In the genomic region with DNA sequence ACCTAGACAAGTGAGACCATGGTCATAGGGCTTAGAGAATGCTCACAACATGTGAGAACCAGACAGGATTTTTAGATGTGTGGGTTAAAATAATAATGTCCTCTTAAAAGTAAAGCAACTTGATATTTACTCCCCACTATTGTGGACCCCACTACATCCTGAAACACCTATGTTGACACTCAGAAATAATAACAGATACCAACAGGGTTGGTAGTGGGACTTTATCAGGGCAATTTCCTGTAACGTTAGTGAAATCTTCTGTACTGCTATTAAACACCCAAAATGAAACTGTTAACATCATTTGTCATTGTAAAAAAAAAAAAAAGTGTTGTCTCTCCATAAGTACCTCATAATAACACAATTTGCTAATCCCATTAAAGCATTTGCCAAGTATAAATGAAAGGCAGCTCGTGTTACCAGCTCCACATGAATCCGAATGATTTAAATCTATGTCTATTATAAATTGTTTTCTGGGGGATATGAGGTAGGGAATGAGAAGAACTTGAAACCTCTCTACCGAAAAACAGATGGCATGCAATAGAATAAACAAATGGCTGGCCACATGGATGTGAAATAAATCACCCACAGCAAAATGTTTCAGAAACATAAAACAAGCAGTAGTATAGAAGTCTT, we compare ENCODE assay signal across 1 cellular context.
TF ChIP-seq lines count a peak whose summit lies in the region.

No MANE protein-coding gene starts in this region.

TF ChIP-seq in HEK293, 187 proteins besides CTCF, POLR2A, EP300 and RAD21 (continued from another document and continues in another):
- TF ChIP-seq, protein P1, sequence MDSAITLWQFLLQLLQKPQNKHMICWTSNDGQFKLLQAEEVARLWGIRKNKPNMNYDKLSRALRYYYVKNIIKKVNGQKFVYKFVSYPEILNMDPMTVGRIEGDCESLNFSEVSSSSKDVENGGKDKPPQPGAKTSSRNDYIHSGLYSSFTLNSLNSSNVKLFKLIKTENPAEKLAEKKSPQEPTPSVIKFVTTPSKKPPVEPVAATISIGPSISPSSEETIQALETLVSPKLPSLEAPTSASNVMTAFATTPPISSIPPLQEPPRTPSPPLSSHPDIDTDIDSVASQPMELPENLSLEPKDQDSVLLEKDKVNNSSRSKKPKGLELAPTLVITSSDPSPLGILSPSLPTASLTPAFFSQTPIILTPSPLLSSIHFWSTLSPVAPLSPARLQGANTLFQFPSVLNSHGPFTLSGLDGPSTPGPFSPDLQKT (IDR thresholded peaks at IDR 0.05; ENCODE audit: borderline replicate concordance, low read depth, low read length) = no peak
- TF ChIP-seq, protein P2, sequence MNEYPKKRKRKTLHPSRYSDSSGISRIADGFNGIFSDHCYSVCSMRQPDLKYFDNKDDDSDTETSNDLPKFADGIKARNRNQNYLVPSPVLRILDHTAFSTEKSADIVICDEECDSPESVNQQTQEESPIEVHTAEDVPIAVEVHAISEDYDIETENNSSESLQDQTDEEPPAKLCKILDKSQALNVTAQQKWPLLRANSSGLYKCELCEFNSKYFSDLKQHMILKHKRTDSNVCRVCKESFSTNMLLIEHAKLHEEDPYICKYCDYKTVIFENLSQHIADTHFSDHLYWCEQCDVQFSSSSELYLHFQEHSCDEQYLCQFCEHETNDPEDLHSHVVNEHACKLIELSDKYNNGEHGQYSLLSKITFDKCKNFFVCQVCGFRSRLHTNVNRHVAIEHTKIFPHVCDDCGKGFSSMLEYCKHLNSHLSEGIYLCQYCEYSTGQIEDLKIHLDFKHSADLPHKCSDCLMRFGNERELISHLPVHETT (tag by site-specific recombination; IDR thresholded peaks at IDR 0.05) = 0 out of 2 replicates have a peak, but pooled peaks have one; percentile 50
- TF ChIP-seq, protein P3, sequence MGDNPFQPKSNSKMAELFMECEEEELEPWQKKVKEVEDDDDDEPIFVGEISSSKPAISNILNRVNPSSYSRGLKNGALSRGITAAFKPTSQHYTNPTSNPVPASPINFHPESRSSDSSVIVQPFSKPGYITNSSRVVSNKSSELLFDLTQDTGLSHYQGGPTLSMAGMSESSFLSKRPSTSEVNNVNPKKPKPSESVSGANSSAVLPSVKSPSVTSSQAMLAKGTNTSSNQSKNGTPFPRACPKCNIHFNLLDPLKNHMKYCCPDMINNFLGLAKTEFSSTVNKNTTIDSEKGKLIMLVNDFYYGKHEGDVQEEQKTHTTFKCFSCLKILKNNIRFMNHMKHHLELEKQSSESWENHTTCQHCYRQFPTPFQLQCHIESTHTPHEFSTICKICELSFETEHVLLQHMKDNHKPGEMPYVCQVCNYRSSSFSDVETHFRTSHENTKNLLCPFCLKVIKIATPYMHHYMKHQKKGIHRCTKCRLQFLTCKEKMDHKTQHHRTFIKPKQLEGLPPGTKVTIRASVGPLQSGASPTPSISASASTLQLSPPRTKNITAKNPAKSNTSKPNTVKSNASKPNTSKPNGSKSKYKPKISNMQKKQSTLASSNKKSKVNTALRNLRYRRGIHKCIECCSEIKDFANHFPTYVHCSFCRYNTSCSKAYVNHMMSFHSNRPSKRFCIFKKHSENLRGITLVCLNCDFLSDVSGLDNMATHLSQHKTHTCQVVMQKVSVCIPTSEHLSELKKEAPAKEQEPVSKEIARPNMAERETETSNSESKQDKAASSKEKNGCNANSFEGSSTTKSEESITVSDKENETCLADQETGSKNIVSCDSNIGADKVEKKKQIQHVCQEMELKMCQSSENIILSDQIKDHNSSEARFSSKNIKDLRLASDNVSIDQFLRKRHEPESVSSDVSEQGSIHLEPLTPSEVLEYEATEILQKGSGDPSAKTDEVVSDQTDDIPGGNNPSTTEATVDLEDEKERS (tag by site-specific recombination; IDR thresholded peaks at IDR 0.05) = no peak
- TF ChIP-seq ZNF548 (tag by site-specific recombination; IDR thresholded peaks at IDR 0.05) = no peak
- no peak for TF ChIP-seq ZNF785 (tag by site-specific recombination; IDR thresholded peaks at IDR 0.05)
- TF ChIP-seq, protein P4, sequence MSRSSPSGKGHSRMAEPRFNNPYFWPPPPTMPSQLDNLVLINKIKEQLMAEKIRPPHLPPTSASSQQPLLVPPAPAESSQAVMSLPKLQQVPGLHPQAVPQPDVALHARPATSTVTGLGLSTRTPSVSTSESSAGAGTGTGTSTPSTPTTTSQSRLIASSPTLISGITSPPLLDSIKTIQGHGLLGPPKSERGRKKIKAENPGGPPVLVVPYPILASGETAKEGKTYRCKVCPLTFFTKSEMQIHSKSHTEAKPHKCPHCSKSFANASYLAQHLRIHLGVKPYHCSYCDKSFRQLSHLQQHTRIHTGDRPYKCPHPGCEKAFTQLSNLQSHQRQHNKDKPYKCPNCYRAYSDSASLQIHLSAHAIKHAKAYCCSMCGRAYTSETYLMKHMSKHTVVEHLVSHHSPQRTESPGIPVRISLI (tag by site-specific recombination; IDR thresholded peaks at IDR 0.05) = peak; percentile 91
- TF ChIP-seq ZNF837 (tag by site-specific recombination; IDR thresholded peaks at IDR 0.05) = no peak
- no peak for TF ChIP-seq SALL2 (tag by site-specific recombination; IDR thresholded peaks at IDR 0.05; ENCODE audit: borderline replicate concordance)
- TF ChIP-seq ZNF660 (tag by site-specific recombination; IDR thresholded peaks at IDR 0.05) = no peak
- no peak for TF ChIP-seq ZNF174 (tag by site-specific recombination; IDR thresholded peaks at IDR 0.05)
- TF ChIP-seq ZNF600 (tag by site-specific recombination; IDR thresholded peaks at IDR 0.05) = no peak
- TF ChIP-seq ZNF132 (tag by site-specific recombination; IDR thresholded peaks at IDR 0.05; ENCODE audit: borderline replicate concordance) = no peak
- peak; percentile 85 for TF ChIP-seq OVOL3 (tag by site-specific recombination; IDR thresholded peaks at IDR 0.05)
- TF ChIP-seq ZNF23 (tag by site-specific recombination; IDR thresholded peaks at IDR 0.05; ENCODE audit: borderline replicate concordance) = no peak
- TF ChIP-seq ZNF169 (tag by site-specific recombination; IDR thresholded peaks at IDR 0.05) = no peak
- TF ChIP-seq ZNF114 (tag by site-specific recombination; IDR thresholded peaks at IDR 0.05) = no peak
- TF ChIP-seq ZNF510 (tag by site-specific recombination; IDR thresholded peaks at IDR 0.05; ENCODE audit: insufficient replicate concordance) = peak; percentile 3
- 0 out of 2 replicates have a peak, but pooled peaks have one; percentile 39 for TF ChIP-seq YY2 (tag by site-specific recombination; IDR thresholded peaks at IDR 0.05)
- no peak for TF ChIP-seq ZNF350 (tag by site-specific recombination; IDR thresholded peaks at IDR 0.05)
- TF ChIP-seq ZNF214 (tag by site-specific recombination; IDR thresholded peaks at IDR 0.05; ENCODE audit: borderline replicate concordance) = no peak
- TF ChIP-seq, protein P5, sequence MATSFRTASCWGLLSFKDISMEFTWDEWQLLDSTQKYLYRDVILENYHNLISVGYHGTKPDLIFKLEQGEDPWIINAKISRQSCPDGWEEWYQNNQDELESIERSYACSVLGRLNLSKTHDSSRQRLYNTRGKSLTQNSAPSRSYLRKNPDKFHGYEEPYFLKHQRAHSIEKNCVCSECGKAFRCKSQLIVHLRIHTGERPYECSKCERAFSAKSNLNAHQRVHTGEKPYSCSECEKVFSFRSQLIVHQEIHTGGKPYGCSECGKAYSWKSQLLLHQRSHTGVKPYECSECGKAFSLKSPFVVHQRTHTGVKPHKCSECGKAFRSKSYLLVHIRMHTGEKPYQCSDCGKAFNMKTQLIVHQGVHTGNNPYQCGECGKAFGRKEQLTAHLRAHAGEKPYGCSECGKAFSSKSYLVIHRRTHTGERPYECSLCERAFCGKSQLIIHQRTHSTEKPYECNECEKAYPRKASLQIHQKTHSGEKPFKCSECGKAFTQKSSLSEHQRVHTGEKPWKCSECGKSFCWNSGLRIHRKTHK (tag by site-specific recombination; IDR thresholded peaks at IDR 0.05) = no peak
- TF ChIP-seq ZSCAN30 (tag by site-specific recombination; IDR thresholded peaks at IDR 0.05) = peak; percentile 94
- TF ChIP-seq ZNF76 (tag by site-specific recombination; IDR thresholded peaks at IDR 0.05; ENCODE audit: borderline replicate concordance, low read depth) = no peak
- no peak for TF ChIP-seq KLF7 (tag by site-specific recombination; IDR thresholded peaks at IDR 0.05; ENCODE audit: borderline replicate concordance)
- 0 out of 2 replicates have a peak, but pooled peaks have one; percentile 59 for TF ChIP-seq ZNF624 (tag by site-specific recombination; IDR thresholded peaks at IDR 0.05)
- TF ChIP-seq, protein P6, sequence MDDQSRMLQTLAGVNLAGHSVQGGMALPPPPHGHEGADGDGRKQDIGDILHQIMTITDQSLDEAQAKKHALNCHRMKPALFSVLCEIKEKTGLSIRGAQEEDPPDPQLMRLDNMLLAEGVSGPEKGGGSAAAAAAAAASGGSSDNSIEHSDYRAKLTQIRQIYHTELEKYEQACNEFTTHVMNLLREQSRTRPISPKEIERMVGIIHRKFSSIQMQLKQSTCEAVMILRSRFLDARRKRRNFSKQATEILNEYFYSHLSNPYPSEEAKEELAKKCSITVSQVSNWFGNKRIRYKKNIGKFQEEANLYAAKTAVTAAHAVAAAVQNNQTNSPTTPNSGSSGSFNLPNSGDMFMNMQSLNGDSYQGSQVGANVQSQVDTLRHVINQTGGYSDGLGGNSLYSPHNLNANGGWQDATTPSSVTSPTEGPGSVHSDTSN (CRISPR knock-in tag; IDR thresholded peaks at IDR 0.05) = no peak
- TF ChIP-seq ZNF596 (tag by site-specific recombination; IDR thresholded peaks at IDR 0.05) = no peak
- TF ChIP-seq, protein P7, sequence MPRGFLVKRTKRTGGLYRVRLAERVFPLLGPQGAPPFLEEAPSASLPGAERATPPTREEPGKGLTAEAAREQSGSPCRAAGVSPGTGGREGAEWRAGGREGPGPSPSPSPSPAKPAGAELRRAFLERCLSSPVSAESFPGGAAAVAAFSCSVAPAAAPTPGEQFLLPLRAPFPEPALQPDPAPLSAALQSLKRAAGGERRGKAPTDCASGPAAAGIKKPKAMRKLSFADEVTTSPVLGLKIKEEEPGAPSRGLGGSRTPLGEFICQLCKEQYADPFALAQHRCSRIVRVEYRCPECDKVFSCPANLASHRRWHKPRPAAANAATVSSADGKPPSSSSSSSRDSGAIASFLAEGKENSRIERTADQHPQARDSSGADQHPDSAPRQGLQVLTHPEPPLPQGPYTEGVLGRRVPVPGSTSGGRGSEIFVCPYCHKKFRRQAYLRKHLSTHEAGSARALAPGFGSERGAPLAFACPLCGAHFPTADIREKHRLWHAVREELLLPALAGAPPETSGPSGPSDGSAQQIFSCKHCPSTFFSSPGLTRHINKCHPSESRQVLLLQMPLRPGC (tag by site-specific recombination; IDR thresholded peaks at IDR 0.05) = peak; percentile 80; the same call in 1 of the 2 replicates
- no peak for TF ChIP-seq ZNF626 (tag by site-specific recombination; IDR thresholded peaks at IDR 0.05)
- TF ChIP-seq, protein P8, sequence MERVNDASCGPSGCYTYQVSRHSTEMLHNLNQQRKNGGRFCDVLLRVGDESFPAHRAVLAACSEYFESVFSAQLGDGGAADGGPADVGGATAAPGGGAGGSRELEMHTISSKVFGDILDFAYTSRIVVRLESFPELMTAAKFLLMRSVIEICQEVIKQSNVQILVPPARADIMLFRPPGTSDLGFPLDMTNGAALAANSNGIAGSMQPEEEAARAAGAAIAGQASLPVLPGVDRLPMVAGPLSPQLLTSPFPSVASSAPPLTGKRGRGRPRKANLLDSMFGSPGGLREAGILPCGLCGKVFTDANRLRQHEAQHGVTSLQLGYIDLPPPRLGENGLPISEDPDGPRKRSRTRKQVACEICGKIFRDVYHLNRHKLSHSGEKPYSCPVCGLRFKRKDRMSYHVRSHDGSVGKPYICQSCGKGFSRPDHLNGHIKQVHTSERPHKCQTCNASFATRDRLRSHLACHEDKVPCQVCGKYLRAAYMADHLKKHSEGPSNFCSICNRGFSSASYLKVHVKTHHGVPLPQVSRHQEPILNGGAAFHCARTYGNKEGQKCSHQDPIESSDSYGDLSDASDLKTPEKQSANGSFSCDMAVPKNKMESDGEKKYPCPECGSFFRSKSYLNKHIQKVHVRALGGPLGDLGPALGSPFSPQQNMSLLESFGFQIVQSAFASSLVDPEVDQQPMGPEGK (tag by site-specific recombination; IDR thresholded peaks at IDR 0.05) = peak; percentile 70
- no peak for TF ChIP-seq ZNF555 (tag by site-specific recombination; conservative IDR thresholded peaks at IDR 0.05)
- no peak for TF ChIP-seq ZNF248 (tag by site-specific recombination; IDR thresholded peaks at IDR 0.05)
- peak; percentile 82 for TF ChIP-seq KLF8 (tag by site-specific recombination; IDR thresholded peaks at IDR 0.05)
- no peak for TF ChIP-seq ZNF423 (tag by site-specific recombination; IDR thresholded peaks at IDR 0.05)
- no peak for TF ChIP-seq GLI4 (tag by site-specific recombination; IDR thresholded peaks at IDR 0.05)
- TF ChIP-seq ZXDB (tag by site-specific recombination; IDR thresholded peaks at IDR 0.05) = peak; percentile 80
- TF ChIP-seq ZNF140 (tag by site-specific recombination; IDR thresholded peaks at IDR 0.05) = no peak
- TF ChIP-seq, protein P9, sequence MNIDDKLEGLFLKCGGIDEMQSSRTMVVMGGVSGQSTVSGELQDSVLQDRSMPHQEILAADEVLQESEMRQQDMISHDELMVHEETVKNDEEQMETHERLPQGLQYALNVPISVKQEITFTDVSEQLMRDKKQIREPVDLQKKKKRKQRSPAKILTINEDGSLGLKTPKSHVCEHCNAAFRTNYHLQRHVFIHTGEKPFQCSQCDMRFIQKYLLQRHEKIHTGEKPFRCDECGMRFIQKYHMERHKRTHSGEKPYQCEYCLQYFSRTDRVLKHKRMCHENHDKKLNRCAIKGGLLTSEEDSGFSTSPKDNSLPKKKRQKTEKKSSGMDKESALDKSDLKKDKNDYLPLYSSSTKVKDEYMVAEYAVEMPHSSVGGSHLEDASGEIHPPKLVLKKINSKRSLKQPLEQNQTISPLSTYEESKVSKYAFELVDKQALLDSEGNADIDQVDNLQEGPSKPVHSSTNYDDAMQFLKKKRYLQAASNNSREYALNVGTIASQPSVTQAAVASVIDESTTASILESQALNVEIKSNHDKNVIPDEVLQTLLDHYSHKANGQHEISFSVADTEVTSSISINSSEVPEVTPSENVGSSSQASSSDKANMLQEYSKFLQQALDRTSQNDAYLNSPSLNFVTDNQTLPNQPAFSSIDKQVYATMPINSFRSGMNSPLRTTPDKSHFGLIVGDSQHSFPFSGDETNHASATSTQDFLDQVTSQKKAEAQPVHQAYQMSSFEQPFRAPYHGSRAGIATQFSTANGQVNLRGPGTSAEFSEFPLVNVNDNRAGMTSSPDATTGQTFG (tag by site-specific recombination; IDR thresholded peaks at IDR 0.05; ENCODE audit: borderline replicate concordance) = peak; percentile 74; the same call in 1 of the 2 replicates
- TF ChIP-seq, protein P10, sequence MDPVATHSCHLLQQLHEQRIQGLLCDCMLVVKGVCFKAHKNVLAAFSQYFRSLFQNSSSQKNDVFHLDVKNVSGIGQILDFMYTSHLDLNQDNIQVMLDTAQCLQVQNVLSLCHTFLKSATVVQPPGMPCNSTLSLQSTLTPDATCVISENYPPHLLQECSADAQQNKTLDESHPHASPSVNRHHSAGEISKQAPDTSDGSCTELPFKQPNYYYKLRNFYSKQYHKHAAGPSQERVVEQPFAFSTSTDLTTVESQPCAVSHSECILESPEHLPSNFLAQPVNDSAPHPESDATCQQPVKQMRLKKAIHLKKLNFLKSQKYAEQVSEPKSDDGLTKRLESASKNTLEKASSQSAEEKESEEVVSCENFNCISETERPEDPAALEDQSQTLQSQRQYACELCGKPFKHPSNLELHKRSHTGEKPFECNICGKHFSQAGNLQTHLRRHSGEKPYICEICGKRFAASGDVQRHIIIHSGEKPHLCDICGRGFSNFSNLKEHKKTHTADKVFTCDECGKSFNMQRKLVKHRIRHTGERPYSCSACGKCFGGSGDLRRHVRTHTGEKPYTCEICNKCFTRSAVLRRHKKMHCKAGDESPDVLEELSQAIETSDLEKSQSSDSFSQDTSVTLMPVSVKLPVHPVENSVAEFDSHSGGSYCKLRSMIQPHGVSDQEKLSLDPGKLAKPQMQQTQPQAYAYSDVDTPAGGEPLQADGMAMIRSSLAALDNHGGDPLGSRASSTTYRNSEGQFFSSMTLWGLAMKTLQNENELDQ (tag by site-specific recombination; IDR thresholded peaks at IDR 0.05; ENCODE audit: low read depth) = peak; percentile 51; the same call in 1 of the 2 replicates
- TF ChIP-seq HOXA7 (CRISPR knock-in tag; IDR thresholded peaks at IDR 0.05; ENCODE audit: borderline replicate concordance) = no peak
